30 cellular contexts compared by ENCODE assay signal in genomic region chr11:64539711-64540420, GRCh38. TPM values are rescaled to one million over a fixed set of nuclear protein-coding genes. Genes with fewer than 3 reads are reported as not detected.
DNase-seq lines count a peak whose midpoint lies in the region; FAIRE-seq and TF ChIP-seq lines count a peak whose summit lies in the region.
"Had no signal": no experiment of that assay in that cellular context is flagged by ENCODE, and none has a peak within 500 bp of the region (broad histone marks: within the 10 kb centered on the region; RNA-seq: fewer than 3 reads in every experiment).

No MANE protein-coding gene starts in this region.

- peaks cover 18% of the 10 kb centered on the region for H3K9me3 Mint-ChIP-seq in neural progenitor cell
- H3K9me3 Mint-ChIP-seq: activated naive CD4-positive, alpha-beta T cell treated with anti-CD3 and anti-CD28 coated beads, Interleukin-2, amount 50 U/mL, for 72 hours; activated T-helper 2 cell treated with anti-CD3 and anti-CD28 coated beads, Interferon-gamma antibody, Interleukin-2, Interleukin-4, amounts not matched to agents 10 μg/mL and 5 μg/mL and 100 μg/mL, durations not matched to agents 14 hours and 24 hours and 36 hours; T-helper 2 cell treated with Interferon-gamma antibody and Interleukin-4, amounts not matched to agents 5 μg/mL and 100 μg/mL, for 36 hours had no signal

- in situ Hi-C loops in ACHN (cut with HindIII; ENCODE audit: low pct_ligation_motif_present, low pct_unique_long_range_greater_than_20kb, low sequenced_read_pairs), result no loop called here

- FAIRE-seq in H54 (lab: Jason Lieb, UNC), result no peak

- H3K4me2 ChIP-seq in BLaER1 treated with 17β-estradiol and CSF1 and Interleukin-3, amounts not matched to agents 10 nM and 100 nM, result peak overlapping the region; percentile 68 to 99 (median 96)
- no peak overlapping the region for H3K4me2 ChIP-seq in neural progenitor cell

- peak overlapping the region in 1 of 10 experiments; percentile 8; a peak in 2 of 20 replicates for H3K4me3 ChIP-seq in BLaER1 treated with 17β-estradiol and CSF1 and Interleukin-3, amounts not matched to agents 10 nM and 100 nM
- H3K4me3 ChIP-seq in Jurkat, Clone E6-1 (ENCODE audit: low read length), result no peak overlapping the region
- no peak overlapping the region for H3K4me3 ChIP-seq in neural progenitor cell
- H3K4me3 ChIP-seq: heart right ventricle, skin epidermis, uterus had no signal

- peaks cover 13% of the 10 kb centered on the region for H3K27me3 Mint-ChIP-seq in neural progenitor cell (ENCODE audit: insufficient read depth, low read depth)

- no peak overlapping the region for H3K4me3 Mint-ChIP-seq in neural progenitor cell
- H3K4me3 Mint-ChIP-seq: T-helper 2 cell treated with Interferon-gamma antibody and Interleukin-4, amounts not matched to agents 5 μg/mL and 100 μg/mL, for 36 hours had no signal

- peak overlapping the region; percentile 16 for H3K27ac Mint-ChIP-seq in neural progenitor cell
- H3K27ac Mint-ChIP-seq: activated naive CD4-positive, alpha-beta T cell treated with anti-CD3 and anti-CD28 coated beads, Interleukin-2, amount 50 U/mL, for 72 hours; activated T-helper 2 cell treated with anti-CD3 and anti-CD28 coated beads, Interferon-gamma antibody, Interleukin-2, Interleukin-4, amounts not matched to agents 10 μg/mL and 5 μg/mL and 100 μg/mL, durations not matched to agents 14 hours and 24 hours and 36 hours; T-helper 2 cell treated with Interferon-gamma antibody and Interleukin-4, amounts not matched to agents 5 μg/mL and 100 μg/mL, for 36 hours had no signal

- peaks cover 0 to 14% (median 7%) of the 10 kb centered on the region in 11 experiments; a peak in 7 of 22 replicates for H4K20me1 ChIP-seq in BLaER1 treated with 17β-estradiol and CSF1 and Interleukin-3, amounts not matched to agents 10 nM and 100 nM
- no peaks in the 10 kb centered on the region for H4K20me1 ChIP-seq in neural progenitor cell (ENCODE audit: low read depth)

- no peak overlapping the region for H2AFZ ChIP-seq in neural progenitor cell (replicated peaks)

- H3K9ac ChIP-seq in BLaER1 treated with 17β-estradiol and CSF1 and Interleukin-3, amounts not matched to agents 10 nM and 100 nM, result peak overlapping the region in 5 of 11 experiments; percentile 23 to 61 (median 53); a peak in 6 of 22 replicates
- H3K9ac ChIP-seq in neural progenitor cell, result no peak overlapping the region

- no peaks in the 10 kb centered on the region for H3K36me3 Mint-ChIP-seq in neural progenitor cell
- H3K36me3 Mint-ChIP-seq: activated naive CD4-positive, alpha-beta T cell treated with anti-CD3 and anti-CD28 coated beads, Interleukin-2, amount 50 U/mL, for 72 hours had no signal

- no peaks in the 10 kb centered on the region for H3K36me3 ChIP-seq in BLaER1 treated with 17β-estradiol and CSF1 and Interleukin-3, amounts not matched to agents 10 nM and 100 nM
- no peaks in the 10 kb centered on the region for H3K36me3 ChIP-seq in neural progenitor cell
- H3K36me3 ChIP-seq: heart right ventricle, uterus had no signal

- TF ChIP-seq POLR2A in H54 (IDR thresholded peaks at IDR 0.05; ENCODE audit: low read depth, low read length), result no peak

- H3F3A ChIP-seq in neural progenitor cell (ENCODE audit: low read depth), result peaks cover 5% of the 10 kb centered on the region

- DNase-seq in Jurkat, Clone E6-1 (ENCODE audit: low read depth, low spot score), result peak; percentile 39
- DNase-seq in astrocyte of the hippocampus (ENCODE audit: low read depth, low spot score), result peak; percentile 14
- DNase-seq in neural progenitor cell (ENCODE audit: low spot score), result no peak
- DNase-seq in NOMO-1 treated with dmso at 0.1 percent for 144 hours (lab: John Stamatoyannopoulos, UW; ENCODE audit: unreplicated experiment), result no peak
- no peak for DNase-seq in ACHN
- no peak for DNase-seq in Ammon's horn (ENCODE audit: low spot score)
- no peak for DNase-seq in H54 (ENCODE audit: insufficient read length, low spot score)
- DNase-seq: activated CD4-positive, alpha-beta T cell treated with anti-CD3 and anti-CD28 coated beads, Interleukin-2, amount 50 U/mL, for 48 hours; activated CD4-positive, CD25-positive, alpha-beta regulatory T cell; Calu3; DND-41; heart right ventricle; NCI-H1048; NCI-H187 treated with DMSO at 0.1 percent for 48 hours; NCI-H345; NCI-H774; nucleus accumbens; uterus had no signal

- peaks cover 0 to 24% (median 0%) of the 10 kb centered on the region in 11 experiments; a peak in 8 of 22 replicates for H3K27me3 ChIP-seq in BLaER1 treated with 17β-estradiol and CSF1 and Interleukin-3, amounts not matched to agents 10 nM and 100 nM
- no peaks in the 10 kb centered on the region for H3K27me3 ChIP-seq in neural progenitor cell
- H3K27me3 ChIP-seq: uterus had no signal

- peaks cover 17% of the 10 kb centered on the region for H3K4me1 Mint-ChIP-seq in neural progenitor cell

- no peak for TF ChIP-seq CTCF in neural progenitor cell (IDR thresholded peaks at IDR 0.05)

- no peaks in the 10 kb centered on the region for H3K79me2 ChIP-seq in neural progenitor cell (ENCODE audit: low read depth)

- peaks cover 6 to 22% (median 16%) of the 10 kb centered on the region in 11 experiments; a peak in 15 of 22 replicates for H3K9me3 ChIP-seq in BLaER1 treated with 17β-estradiol and CSF1 and Interleukin-3, amounts not matched to agents 10 nM and 100 nM (replicated peaks in 1 of 11)
- no peaks in the 10 kb centered on the region for H3K9me3 ChIP-seq in neural progenitor cell (ENCODE audit: low read depth)
- H3K9me3 ChIP-seq: uterus had no signal

- peaks cover 34 to 74% (median 55%) of the 10 kb centered on the region in 10 experiments for H3K4me1 ChIP-seq in BLaER1 treated with 17β-estradiol and CSF1 and Interleukin-3, amounts not matched to agents 10 nM and 100 nM
- peaks cover 8% of the 10 kb centered on the region for H3K4me1 ChIP-seq in neural progenitor cell
- H3K4me1 ChIP-seq: uterus had no signal

- H3K27ac ChIP-seq in BLaER1 treated with 17β-estradiol and CSF1 and Interleukin-3, amounts not matched to agents 10 nM and 100 nM, result peak overlapping the region in 2 of 11 experiments; percentile 41 to 44; a peak in 3 of 22 replicates
- H3K27ac ChIP-seq in neural progenitor cell, result no peak overlapping the region
- H3K27ac ChIP-seq: C4-2B, heart right ventricle, uterus had no signal

RNA-seq across cellular contexts. Expression of gene SLC22A11, which starts 15.9 kb away (rescaled TPM):
- polyA plus RNA-seq in Jurkat, Clone E6-1 (2012; ENCODE audit: insufficient read depth, insufficient read length), result not detected
- not detected in 2 replicates for total RNA-seq in neural progenitor cell (ENCODE audit: low replicate concordance)
- total RNA-seq: activated naive CD4-positive, alpha-beta T cell treated with anti-CD3 and anti-CD28 coated beads, Interleukin-2, amount 50 U/mL, for 72 hours; activated T-helper 2 cell treated with anti-CD3 and anti-CD28 coated beads, Interferon-gamma antibody, Interleukin-2, Interleukin-4, amounts not matched to agents 10 μg/mL and 5 μg/mL and 100 μg/mL, durations not matched to agents 14 hours and 24 hours and 36 hours; Calu3; fibroblast of villous mesenchyme; heart right ventricle; HT1080; mesenteric fat pad had no signal
- polyA plus RNA-seq: heart right ventricle had no signal

RNA-seq across cellular contexts. Expression of gene SLC22A12, which starts 51.2 kb away (rescaled TPM):
- polyA plus RNA-seq in Jurkat, Clone E6-1 (2012; ENCODE audit: insufficient read depth, insufficient read length), result not detected
- not detected in 2 replicates for total RNA-seq in neural progenitor cell (ENCODE audit: low replicate concordance)
- total RNA-seq: activated naive CD4-positive, alpha-beta T cell treated with anti-CD3 and anti-CD28 coated beads, Interleukin-2, amount 50 U/mL, for 72 hours; activated T-helper 2 cell treated with anti-CD3 and anti-CD28 coated beads, Interferon-gamma antibody, Interleukin-2, Interleukin-4, amounts not matched to agents 10 μg/mL and 5 μg/mL and 100 μg/mL, durations not matched to agents 14 hours and 24 hours and 36 hours; Calu3; chondrocyte; epithelial cell of proximal tubule; fibroblast of villous mesenchyme; heart right ventricle; HT1080; left colon; uterus had no signal
- polyA plus RNA-seq: heart right ventricle had no signal

Comparison
In these comparisons a context has a peak if more than half of its experiments do, and no peak if none do; other contexts are left out.
1. DNase-seq: peak in Jurkat, Clone E6-1 (single experiment) and astrocyte of the hippocampus (single experiment); none in neural progenitor cell (single experiment), NOMO-1 treated with dmso at 0.1 percent for 144 hours (single experiment), ACHN (single experiment), Ammon's horn (single experiment) and H54 (single experiment).